ENCODE assay signal across 8 cellular contexts in genomic region chr10:50740351-50740688, GRCh38. TPM values are rescaled to one million over a fixed set of nuclear protein-coding genes. Genes with fewer than 3 reads are reported as not detected.
DNase-seq lines count a peak whose midpoint lies in the region; ATAC-seq and TF ChIP-seq lines count a peak whose summit lies in the region.

No MANE protein-coding gene starts in this region.

- H3F3A ChIP-seq in OCI-LY1 (ENCODE audit: insufficient read depth, low read length) = no peaks in the 10 kb centered on the region

- H3K4me2 ChIP-seq in OCI-LY1 (ENCODE audit: low read length) = peak overlapping the region; percentile 70

- 0 out of 2 replicates have a peak overlapping the region, but pooled peaks have one; percentile 17 for H2AFZ ChIP-seq in OCI-LY1 (ENCODE audit: low read length)

- H3K36me3 Mint-ChIP-seq in activated CD4-positive, alpha-beta T cell treated with anti-CD3 and anti-CD28 coated beads for 36 hours (ENCODE audit: low read depth) = no peaks in the 10 kb centered on the region

- TF ChIP-seq CTCF in OCI-LY1 (IDR thresholded peaks at IDR 0.05; ENCODE audit: low read length) (no peak), retinal pigment epithelial cell (conservative IDR thresholded peaks at IDR 0.05; ENCODE audit: low read depth, low read length) (no peak)

- intact Hi-C loops in activated CD4-positive, alpha-beta T cell treated with anti-CD3 and anti-CD28 coated beads for 36 hours (cut with DNase I, micrococcal nuclease) = loop anchor here (1.0 to 5.0 kb wide), 3 partner anchors 80 to 543 kb away; no protein-coding TSS in a partner anchor
- intact Hi-C loops in right cardiac atrium (cut with DNase I) = no loop called here

- 3% methylated on average over 8 of the region's 8 CpGs for WGBS in right cardiac atrium

- H3K27ac ChIP-seq in OCI-LY1 (ENCODE audit: low read depth, low read length, poor library complexity, severe bottlenecking) = no peak overlapping the region
- peak overlapping the region; percentile 61 for H3K27ac ChIP-seq in right cardiac atrium (ENCODE audit: low read length)

- no peaks in the 10 kb centered on the region for H3K27me3 Mint-ChIP-seq in activated CD4-positive, alpha-beta T cell treated with anti-CD3 and anti-CD28 coated beads for 36 hours

- no peaks in the 10 kb centered on the region for H4K20me1 ChIP-seq in OCI-LY1 (ENCODE audit: insufficient read depth, low read length)

- H3K9ac ChIP-seq in OCI-LY1 (ENCODE audit: low read length) = peak overlapping the region; percentile 62

- POLR2A ChIA-PET in activated CD4-positive, alpha-beta T cell treated with anti-CD3 and anti-CD28 coated beads for 36 hours (lab: Charles Lee) = no interaction called here

- H3K4me3 Mint-ChIP-seq in activated CD4-positive, alpha-beta T cell treated with anti-CD3 and anti-CD28 coated beads for 36 hours = peak overlapping the region; percentile 99

- H3K4me3 ChIP-seq in OCI-LY1 (ENCODE audit: low read depth, low read length, poor library complexity, severe bottlenecking) = peak overlapping the region; percentile 72
- peak overlapping the region; percentile 65 for H3K4me3 ChIP-seq in right cardiac atrium (ENCODE audit: low read length)
- peak overlapping the region; percentile 89 for H3K4me3 ChIP-seq in retinal pigment epithelial cell (ENCODE audit: low read length)

- peak overlapping the region; percentile 97 for H3K27ac Mint-ChIP-seq in activated CD4-positive, alpha-beta T cell treated with anti-CD3 and anti-CD28 coated beads for 36 hours

- peak; percentile 57 for DNase-seq in activated CD4-positive, alpha-beta T cell treated with anti-CD3 and anti-CD28 coated beads for 36 hours
- no peak for DNase-seq in activated CD4-positive, alpha-beta T cell treated with anti-CD3 and anti-CD28 coated beads for 1 hour
- DNase-seq in amniotic epithelial cell (ENCODE audit: low read depth) (peak; percentile 73), right cardiac atrium (peak in 2 of 3 donors; percentile 13 to 32), retinal pigment epithelial cell (ENCODE audit: low read depth) (no peak), NCI-H128 (lab: John Stamatoyannopoulos, UW; ENCODE audit: unreplicated experiment) (no peak)

- H3K27me3 ChIP-seq in OCI-LY1 (ENCODE audit: insufficient read depth, low read length) (no peaks in the 10 kb centered on the region), right cardiac atrium (ENCODE audit: control insufficient read depth, insufficient read depth) (no peaks in the 10 kb centered on the region)

- H3K9me2 ChIP-seq in OCI-LY1 (ENCODE audit: low read depth, low read length) = no peaks in the 10 kb centered on the region

- H3K36me3 ChIP-seq in OCI-LY1 (ENCODE audit: insufficient read depth, low read length) = no peaks in the 10 kb centered on the region

- no peaks in the 10 kb centered on the region for H3K9me3 ChIP-seq in OCI-LY1 (ENCODE audit: low read length)
- H3K9me3 ChIP-seq in right cardiac atrium (ENCODE audit: control insufficient read depth, low read length) = no peaks in the 10 kb centered on the region

- no peaks in the 10 kb centered on the region for H3K79me2 ChIP-seq in OCI-LY1 (ENCODE audit: insufficient read depth, low read length)

- peak; percentile 68 for ATAC-seq in activated CD4-positive, alpha-beta T cell treated with anti-CD3 and anti-CD28 coated beads for 36 hours
- ATAC-seq in HG02840 (IDR thresholded peaks at IDR 0.05; ENCODE audit: low FRiP score, unreplicated experiment) (peak; percentile 27), right cardiac atrium (peak; percentile 52 to 72)

- H3K9me3 Mint-ChIP-seq in activated CD4-positive, alpha-beta T cell treated with anti-CD3 and anti-CD28 coated beads for 36 hours (ENCODE audit: low read depth) = no peaks in the 10 kb centered on the region

- CTCF ChIA-PET in activated CD4-positive, alpha-beta T cell treated with anti-CD3 and anti-CD28 coated beads for 36 hours (lab: Charles Lee) = interaction anchor here (0.9 kb wide), 1 partner anchor 464 kb away, joined by 3 read pairs; no protein-coding TSS in a partner anchor

- peaks cover 15% of the 10 kb centered on the region for H3K4me1 Mint-ChIP-seq in activated CD4-positive, alpha-beta T cell treated with anti-CD3 and anti-CD28 coated beads for 36 hours

- H3K4me1 ChIP-seq in OCI-LY1 (ENCODE audit: insufficient read depth, low read length, severe bottlenecking) = peaks cover 5% of the 10 kb centered on the region
- no peaks in the 10 kb centered on the region for H3K4me1 ChIP-seq in right cardiac atrium (ENCODE audit: control insufficient read depth, insufficient read depth, low read length)

RNA-seq across cellular contexts. Expression of gene ASAH2B, which starts 0.6 kb away (rescaled TPM):
- 10 to 100 TPM in 1 of 2 experiments, 1 to 10 TPM in 1; 5.9 to 10.3 TPM for total RNA-seq in activated CD4-positive, alpha-beta T cell treated with anti-CD3 and anti-CD28 coated beads for 36 hours
- total RNA-seq in right cardiac atrium = 1 to 10 TPM; 4.4 to 8.4 (median 5.8) TPM
- polyA plus RNA-seq in right cardiac atrium = 2.2 TPM

Comparison
In these comparisons a context has a peak if more than half of its experiments do, and no peak if none do; other contexts are left out.
1. DNase-seq: peak in activated CD4-positive, alpha-beta T cell treated with anti-CD3 and anti-CD28 coated beads for 36 hours (single experiment), amniotic epithelial cell (single experiment) and right cardiac atrium (2 of 3); none in activated CD4-positive, alpha-beta T cell treated with anti-CD3 and anti-CD28 coated beads for 1 hour (single experiment), retinal pigment epithelial cell (single experiment) and NCI-H128 (single experiment).
2. intact Hi-C loops: an anchor here in activated CD4-positive, alpha-beta T cell treated with anti-CD3 and anti-CD28 coated beads for 36 hours (1.0 to 5.0 kb wide); none called in right cardiac atrium.
3. Peak in every context shown above with its lines, with median percentiles within 50 percentile points of each other: ATAC-seq and H3K4me3 ChIP-seq.